24 cellular contexts compared by ENCODE assay signal in genomic region chr6:22350109-22350508, GRCh38. TPM values are rescaled to one million over a fixed set of nuclear protein-coding genes. Genes with fewer than 3 reads are reported as not detected.
DNase-seq lines count a peak whose midpoint lies in the region; ATAC-seq and TF ChIP-seq lines count a peak whose summit lies in the region.
"Had no signal": no experiment of that assay in that cellular context is flagged by ENCODE, and none has a peak within 500 bp of the region (broad histone marks: within the 10 kb centered on the region; RNA-seq: fewer than 3 reads in every experiment).

No MANE protein-coding gene starts in this region.

- H3K4me3 Mint-ChIP-seq in GM23338 = no peak overlapping the region
- H3K4me3 Mint-ChIP-seq: brain; CD8-positive, alpha-beta T cell; stimulated activated naive CD8-positive, alpha-beta T cell treated with anti-CD3 and anti-CD28 coated beads, Interleukin-15, Interleukin-2, amounts not matched to agents 100 ng/mL and 50 ng/mL, for 24 hours had no signal

- no peaks in the 10 kb centered on the region for H3K27me3 Mint-ChIP-seq in GM23338 (ENCODE audit: insufficient read depth, low read depth, poor library complexity)

- H3K27ac Mint-ChIP-seq in GM23338 = peak overlapping the region; percentile 31; the same call in 1 of the 2 replicates
- H3K27ac Mint-ChIP-seq: activated T-helper 2 cell treated with anti-CD3 and anti-CD28 coated beads, Interferon-gamma antibody, Interleukin-2, Interleukin-4, amounts not matched to agents 10 μg/mL and 5 μg/mL and 100 μg/mL, durations not matched to agents 14 hours and 24 hours and 36 hours; CD8-positive, alpha-beta T cell; stimulated activated naive CD8-positive, alpha-beta T cell treated with anti-CD3 and anti-CD28 coated beads, Interleukin-15, Interleukin-2, amounts not matched to agents 100 ng/mL and 50 ng/mL, for 24 hours had no signal

- H3K4me1 Mint-ChIP-seq in GM23338 = peaks cover 5% of the 10 kb centered on the region

- no peak for TF ChIP-seq CTCF in GM23338 (conservative IDR thresholded peaks at IDR 0.05; ENCODE audit: low read depth in 2 of 2)
- TF ChIP-seq CTCF in fibroblast of mammary gland (conservative IDR thresholded peaks at IDR 0.05; ENCODE audit: control insufficient read depth, insufficient read depth, low read depth, low read length) = no peak

- DNase-seq in DMS153 (lab: John Stamatoyannopoulos, UW) (peak; percentile 36), GM23338 (ENCODE audit: low spot score) (no peak), NCI-H774 (lab: John Stamatoyannopoulos, UW) (peak; percentile 45), fibroblast of mammary gland (ENCODE audit: low read depth) (peak; percentile 14), cerebellar cortex (ENCODE audit: low spot score) (no peak)
- no peak for DNase-seq in central memory CD4-positive, alpha-beta T cell
- DNase-seq: activated CD4-positive, alpha-beta T cell treated with anti-CD3 and anti-CD28 coated beads, Interleukin-2, amount 50 U/mL, for 1 hour; activated CD8-positive, alpha-beta memory T cell treated with anti-CD3 and anti-CD28 coated beads, Interleukin-2, amount 50 U/mL, for 4 hours; CD8-positive, alpha-beta T cell; foreskin keratinocyte; NCI-H524; stimulated activated CD4-positive, alpha-beta T cell treated with anti-CD3 and anti-CD28 coated beads, Interleukin-4, amount 100 ng/mL, for 1 hour had no signal

- no peaks in the 10 kb centered on the region for H3F3A ChIP-seq in GM23338 (replicated peaks; ENCODE audit: low read depth)

- H4K20me1 ChIP-seq in GM23338 (replicated peaks; ENCODE audit: insufficient read depth) = no peaks in the 10 kb centered on the region

- no peaks in the 10 kb centered on the region for H3K27me3 ChIP-seq in GM23338 (ENCODE audit: insufficient read depth)
- H3K27me3 ChIP-seq: foreskin keratinocyte, tibial nerve had no signal

- ATAC-seq in GM23338 (no peak), GM19455 (IDR thresholded peaks at IDR 0.05; ENCODE audit: unreplicated experiment) (no peak)
- ATAC-seq: CD8-positive, alpha-beta T cell; foreskin keratinocyte had no signal

- H3K4me3 ChIP-seq in GM23338 (no peak overlapping the region), fibroblast of mammary gland (ENCODE audit: control insufficient read depth, low read depth, low read length) (no peak overlapping the region)
- H3K4me3 ChIP-seq: coronary artery, lung, skin epidermis, tibial nerve had no signal

- H3K9me2 ChIP-seq in GM23338 (ENCODE audit: insufficient read depth) = peaks cover 11% of the 10 kb centered on the region; the same call in 1 of the 2 replicates

- no peaks in the 10 kb centered on the region for H3K79me2 ChIP-seq in GM23338 (replicated peaks; ENCODE audit: insufficient read depth)

- no peaks in the 10 kb centered on the region for H3K36me3 Mint-ChIP-seq in GM23338 (ENCODE audit: low read depth)
- H3K36me3 Mint-ChIP-seq: brain; CD8-positive, alpha-beta T cell had no signal

- no peak overlapping the region for H3K27ac ChIP-seq in GM23338 (ENCODE audit: low read depth)
- H3K27ac ChIP-seq: coronary artery, foreskin keratinocyte, skin epidermis, tibial nerve had no signal

- H3K4me1 ChIP-seq in GM23338 (ENCODE audit: insufficient read depth) = no peaks in the 10 kb centered on the region
- H3K4me1 ChIP-seq: foreskin keratinocyte had no signal

- peak overlapping the region; percentile 77; the same call in 1 of the 2 replicates for H2AFZ ChIP-seq in GM23338

- H3K4me2 ChIP-seq in GM23338 = no peak overlapping the region

- H3K36me3 ChIP-seq in GM23338 (ENCODE audit: insufficient read depth) = no peaks in the 10 kb centered on the region
- H3K36me3 ChIP-seq: tibial nerve had no signal

- no peaks in the 10 kb centered on the region for H3K9me3 Mint-ChIP-seq in GM23338
- H3K9me3 Mint-ChIP-seq: activated T-helper 2 cell treated with anti-CD3 and anti-CD28 coated beads, Interferon-gamma antibody, Interleukin-2, Interleukin-4, amounts not matched to agents 10 μg/mL and 5 μg/mL and 100 μg/mL, durations not matched to agents 14 hours and 24 hours and 36 hours; CD8-positive, alpha-beta T cell; stimulated activated naive CD8-positive, alpha-beta T cell treated with anti-CD3 and anti-CD28 coated beads, Interleukin-15, Interleukin-2, amounts not matched to agents 100 ng/mL and 50 ng/mL, for 24 hours had no signal

TF ChIP-seq in GM23338, 12 proteins besides CTCF, POLR2A, EP300 and RAD21 (continues in another document):
- no peak for TF ChIP-seq JUNB (IDR thresholded peaks at IDR 0.05; ENCODE audit: unreplicated experiment)
- TF ChIP-seq NANOG (IDR thresholded peaks at IDR 0.05; ENCODE audit: borderline replicate concordance) = no peak
- no peak for TF ChIP-seq EZH2phosphoT487 (IDR thresholded peaks at IDR 0.05; ENCODE audit: unreplicated experiment)
- no peak for TF ChIP-seq ZNF114 (CRISPR knock-in tag; IDR thresholded peaks at IDR 0.05)
- TF ChIP-seq STAT1 (IDR thresholded peaks at IDR 0.05; ENCODE audit: unreplicated experiment) = no peak
- TF ChIP-seq ZNF462 (CRISPR knock-in tag; IDR thresholded peaks at IDR 0.05) = no peak
- TF ChIP-seq CREB1 (CRISPR knock-in tag; IDR thresholded peaks at IDR 0.05; ENCODE audit: low read depth) = no peak

RNA-seq across cellular contexts. Expression of gene PRL, which starts 53.3 kb away (rescaled TPM):
- not detected in 2 replicates for total RNA-seq in GM23338 (2014; rRNA removed; shearing (Covaris generic))
- polyA plus RNA-seq in GM23338 (2016; fragmentation: Nextera tagmentation; extraction: Ambion mirVana) = not detected in 2 replicates
- total RNA-seq: activated T-helper 2 cell treated with anti-CD3 and anti-CD28 coated beads, Interferon-gamma antibody, Interleukin-2, Interleukin-4, amounts not matched to agents 10 μg/mL and 5 μg/mL and 100 μg/mL, durations not matched to agents 14 hours and 24 hours and 36 hours; Daoy; foreskin keratinocyte; HT1080; OCI-LY7; tibial nerve had no signal
- polyA plus RNA-seq: foreskin keratinocyte, keratinocyte had no signal

Comparison
In these comparisons a context has a peak if more than half of its experiments do, and no peak if none do; other contexts are left out.
1. DNase-seq: peak in DMS153 (single experiment), NCI-H774 (single experiment) and fibroblast of mammary gland (single experiment); none in GM23338 (single experiment), cerebellar cortex (single experiment) and central memory CD4-positive, alpha-beta T cell (single experiment).